In genomic region chr6:10587694-10588392, GRCh38 we compare ENCODE assay signal across 2 cellular contexts.
TF ChIP-seq lines count a peak whose summit lies in the region.

No MANE protein-coding gene starts in this region.

TF ChIP-seq in H1, 55 proteins besides CTCF, POLR2A, EP300 and RAD21:
- TF ChIP-seq CTBP2 (IDR thresholded peaks at IDR 0.05; ENCODE audit: borderline replicate concordance, insufficient read depth, insufficient read length, low read length), result no peak
- no peak for TF ChIP-seq SP2 (IDR thresholded peaks at IDR 0.05; ENCODE audit: low read length)
- TF ChIP-seq RXRA (IDR thresholded peaks at IDR 0.05; ENCODE audit: insufficient read depth, low read depth, low read length), result no peak

TF ChIP-seq in HEK293T, 16 proteins besides CTCF, POLR2A, EP300 and RAD21:
- TF ChIP-seq FOXK2 (IDR thresholded peaks at IDR 0.05) (no peak), SP1 (IDR thresholded peaks at IDR 0.05) (no peak), FOXA1 (IDR thresholded peaks at IDR 0.05) (no peak), SUZ12 (IDR thresholded peaks at IDR 0.05) (no peak), NFRKB (IDR thresholded peaks at IDR 0.05) (no peak), HDGF (IDR thresholded peaks at IDR 0.05; ENCODE audit: borderline replicate concordance) (no peak), LEF1 (IDR thresholded peaks at IDR 0.05; ENCODE audit: borderline replicate concordance) (no peak), BHLHE40 (IDR thresholded peaks at IDR 0.05; ENCODE audit: borderline replicate concordance) (no peak), ZNF384 (IDR thresholded peaks at IDR 0.05) (no peak), ARNT (IDR thresholded peaks at IDR 0.05) (no peak), PKNOX1 (IDR thresholded peaks at IDR 0.05) (no peak), L3MBTL2 (conservative IDR thresholded peaks at IDR 0.05) (no peak), TARDBP (IDR thresholded peaks at IDR 0.05) (no peak), FOXM1 (IDR thresholded peaks at IDR 0.05; ENCODE audit: borderline replicate concordance) (no peak), CTBP1 (IDR thresholded peaks at IDR 0.05; ENCODE audit: borderline replicate concordance) (no peak), ELF4 (IDR thresholded peaks at IDR 0.05) (no peak)
